39 cellular contexts compared by ENCODE assay signal in genomic region chr1:200636681-200637080, GRCh38. TPM values are rescaled to one million over a fixed set of nuclear protein-coding genes. Genes with fewer than 3 reads are reported as not detected.
"Had no signal": no experiment of that assay in that cellular context is flagged by ENCODE, and none has a peak within 500 bp of the region (broad histone marks: within the 10 kb centered on the region; RNA-seq: fewer than 3 reads in every experiment).

No MANE protein-coding gene starts in this region.

- H3K36me3 Mint-ChIP-seq: activated naive CD4-positive, alpha-beta T cell treated with anti-CD3 and anti-CD28 coated beads, Interleukin-2, amount 50 U/mL, for 72 hours; activated naive CD8-positive, alpha-beta T cell; activated naive CD8-positive, alpha-beta T cell treated with anti-CD3 and anti-CD28 coated beads for 36 hours had no signal

- H3K27ac ChIP-seq: adrenal gland, ascending aorta, body of pancreas, brain microvascular endothelial cell, breast epithelium, cardiac muscle cell, colonic mucosa had no signal

- H3K27ac Mint-ChIP-seq: activated naive CD4-positive, alpha-beta T cell treated with anti-CD3 and anti-CD28 coated beads for 36 hours; activated naive CD4-positive, alpha-beta T cell treated with anti-CD3 and anti-CD28 coated beads, Interleukin-2, amount 10 ng/mL, durations not matched to agents 7 days and 5 days; activated naive CD4-positive, alpha-beta T cell treated with anti-CD3 and anti-CD28 coated beads, Interleukin-2, amount 50 U/mL, for 24 hours; activated naive CD4-positive, alpha-beta T cell treated with anti-CD3 and anti-CD28 coated beads, Interleukin-2, amount 50 U/mL, for 72 hours; activated naive CD8-positive, alpha-beta T cell; activated naive CD8-positive, alpha-beta T cell treated with anti-CD3 and anti-CD28 coated beads for 36 hours; activated naive CD8-positive, alpha-beta T cell treated with anti-CD3 and anti-CD28 coated beads, Interleukin-2, amount 10 ng/mL, durations not matched to agents 7 days and 5 days; activated naive CD8-positive, alpha-beta T cell treated with anti-CD3 and anti-CD28 coated beads, Interleukin-2, amount 50 U/mL, for 24 hours; activated T-cell treated with anti-CD3 and anti-CD28 coated beads, Interleukin-2, amount 50 U/mL, for 72 hours; activated T-helper 1 cell treated with anti-CD3 and anti-CD28 coated beads, Interleukin-12 subunit alpha, Interleukin-12 subunit beta, Interleukin-2, Interleukin-4 antibody, amounts not matched to agents 30 ng/mL and 10 ng/mL and 1 ng/mL, durations not matched to agents 14 hours and 24 hours and 36 hours; activated T-helper 17 cell treated with anti-CD3 and anti-CD28 coated beads, Interleukin-2, amount 50 U/mL, for 72 hours; activated T-helper 2 cell treated with anti-CD3 and anti-CD28 coated beads, Interferon-gamma antibody, Interleukin-2, Interleukin-4, amounts not matched to agents 10 μg/mL and 5 μg/mL and 100 μg/mL, durations not matched to agents 14 hours and 24 hours and 36 hours; brain had no signal

- H3K9me3 Mint-ChIP-seq: activated naive CD4-positive, alpha-beta T cell treated with anti-CD3 and anti-CD28 coated beads for 36 hours; activated naive CD4-positive, alpha-beta T cell treated with anti-CD3 and anti-CD28 coated beads, Interleukin-2, amount 10 ng/mL, durations not matched to agents 7 days and 5 days; activated naive CD4-positive, alpha-beta T cell treated with anti-CD3 and anti-CD28 coated beads, Interleukin-2, amount 50 U/mL, for 24 hours; activated naive CD4-positive, alpha-beta T cell treated with anti-CD3 and anti-CD28 coated beads, Interleukin-2, amount 50 U/mL, for 72 hours; activated naive CD8-positive, alpha-beta T cell treated with anti-CD3 and anti-CD28 coated beads for 36 hours; activated naive CD8-positive, alpha-beta T cell treated with anti-CD3 and anti-CD28 coated beads, Interleukin-2, amount 10 ng/mL, durations not matched to agents 7 days and 5 days; activated naive CD8-positive, alpha-beta T cell treated with anti-CD3 and anti-CD28 coated beads, Interleukin-2, amount 50 U/mL, for 24 hours; activated T-cell treated with anti-CD3 and anti-CD28 coated beads, Interleukin-2, amount 50 U/mL, for 72 hours; activated T-helper 1 cell treated with anti-CD3 and anti-CD28 coated beads, Interleukin-12 subunit alpha, Interleukin-12 subunit beta, Interleukin-2, Interleukin-4 antibody, amounts not matched to agents 30 ng/mL and 10 ng/mL and 1 ng/mL, durations not matched to agents 14 hours and 24 hours and 36 hours; activated T-helper 17 cell treated with anti-CD3 and anti-CD28 coated beads, Interleukin-2, amount 50 U/mL, for 72 hours; activated T-helper 2 cell treated with anti-CD3 and anti-CD28 coated beads, Interferon-gamma antibody, Interleukin-2, Interleukin-4, amounts not matched to agents 10 μg/mL and 5 μg/mL and 100 μg/mL, durations not matched to agents 14 hours and 24 hours and 36 hours; brain; central memory CD8-positive, alpha-beta T cell had no signal

- H3K27me3 Mint-ChIP-seq: activated naive CD4-positive, alpha-beta T cell treated with anti-CD3 and anti-CD28 coated beads, Interleukin-2, amount 50 U/mL, for 24 hours; activated naive CD8-positive, alpha-beta T cell; activated naive CD8-positive, alpha-beta T cell treated with anti-CD3 and anti-CD28 coated beads for 36 hours; activated naive CD8-positive, alpha-beta T cell treated with anti-CD3 and anti-CD28 coated beads, Interleukin-2, amount 10 ng/mL, durations not matched to agents 7 days and 5 days; activated naive CD8-positive, alpha-beta T cell treated with anti-CD3 and anti-CD28 coated beads, Interleukin-2, amount 50 U/mL, for 24 hours; activated T-helper 17 cell treated with anti-CD3 and anti-CD28 coated beads, Interleukin-2, amount 50 U/mL, for 72 hours; central memory CD8-positive, alpha-beta T cell had no signal

- H3K4me3 ChIP-seq: adrenal gland, ascending aorta, body of pancreas, breast epithelium, cardiac muscle cell, colonic mucosa had no signal

- H3K4me1 Mint-ChIP-seq: activated naive CD4-positive, alpha-beta T cell treated with anti-CD3 and anti-CD28 coated beads, Interleukin-2, amount 10 ng/mL, durations not matched to agents 7 days and 5 days; central memory CD8-positive, alpha-beta T cell had no signal

- H3K9me3 ChIP-seq: adrenal gland, ascending aorta, body of pancreas, breast epithelium, colonic mucosa had no signal

- H3K4me3 Mint-ChIP-seq: activated naive CD4-positive, alpha-beta T cell treated with anti-CD3 and anti-CD28 coated beads for 36 hours; activated naive CD4-positive, alpha-beta T cell treated with anti-CD3 and anti-CD28 coated beads, Interleukin-2, amount 10 ng/mL, durations not matched to agents 7 days and 5 days; activated naive CD4-positive, alpha-beta T cell treated with anti-CD3 and anti-CD28 coated beads, Interleukin-2, amount 50 U/mL, for 24 hours; activated naive CD8-positive, alpha-beta T cell; activated naive CD8-positive, alpha-beta T cell treated with anti-CD3 and anti-CD28 coated beads for 36 hours; activated naive CD8-positive, alpha-beta T cell treated with anti-CD3 and anti-CD28 coated beads, Interleukin-2, amount 10 ng/mL, durations not matched to agents 7 days and 5 days; activated naive CD8-positive, alpha-beta T cell treated with anti-CD3 and anti-CD28 coated beads, Interleukin-2, amount 50 U/mL, for 24 hours; activated T-cell treated with anti-CD3 and anti-CD28 coated beads, Interleukin-2, amount 50 U/mL, for 72 hours; activated T-helper 1 cell treated with anti-CD3 and anti-CD28 coated beads, Interleukin-12 subunit alpha, Interleukin-12 subunit beta, Interleukin-2, Interleukin-4 antibody, amounts not matched to agents 30 ng/mL and 10 ng/mL and 1 ng/mL, durations not matched to agents 14 hours and 24 hours and 36 hours; activated T-helper 17 cell treated with anti-CD3 and anti-CD28 coated beads, Interleukin-2, amount 50 U/mL, for 72 hours; brain; central memory CD8-positive, alpha-beta T cell had no signal

- H3K27me3 ChIP-seq: adrenal gland, ascending aorta, body of pancreas, brain microvascular endothelial cell, breast epithelium, cardiac muscle cell, colonic mucosa had no signal

- DNase-seq: activated effector memory CD4-positive, alpha-beta T cell treated with anti-CD3 and anti-CD28 coated beads, Interleukin-2, amount 50 U/mL, for 16 hours; activated effector memory CD4-positive, alpha-beta T cell treated with Interleukin-2 at 50 U/mL for 16 hours; activated gamma-delta T cell; activated gamma-delta T cell treated with Interleukin-2 at 50 U/mL for 16 hours; activated naive CD4-positive, alpha-beta T cell; activated naive CD4-positive, alpha-beta T cell treated with anti-CD3 and anti-CD28 coated beads for 36 hours; activated naive CD4-positive, alpha-beta T cell treated with anti-CD3 and anti-CD28 coated beads, Interleukin-2, amount 10 ng/mL, durations not matched to agents 7 days and 5 days; activated naive CD4-positive, alpha-beta T cell treated with anti-CD3 and anti-CD28 coated beads, Interleukin-2, amount 50 U/mL, for 16 hours; activated naive CD4-positive, alpha-beta T cell treated with Interleukin-2 at 50 U/mL for 16 hours; activated naive CD8-positive, alpha-beta T cell treated with anti-CD3 and anti-CD28 coated beads for 36 hours; activated naive CD8-positive, alpha-beta T cell treated with anti-CD3 and anti-CD28 coated beads, Interleukin-2, amount 10 ng/mL, durations not matched to agents 7 days and 5 days; activated naive CD8-positive, alpha-beta T cell treated with anti-CD3 and anti-CD28 coated beads, Interleukin-2, amount 50 U/mL, for 24 hours; activated T-cell treated with anti-CD3 and anti-CD28 coated beads, Interleukin-2, amount 50 U/mL, for 48 hours; activated T-cell treated with anti-CD3 and anti-CD28 coated beads, Interleukin-2, amount 50 U/mL, for 72 hours; adrenal gland; amniotic stem cell; amygdala; anterior cingulate cortex; aorta; body of pancreas; brain microvascular endothelial cell; caudate nucleus; central memory CD4-positive, alpha-beta T cell; cerebellar nuclear complex; colonic mucosa had no signal

- H3K4me1 ChIP-seq: ascending aorta, breast epithelium, colonic mucosa had no signal

- ATAC-seq: activated naive CD4-positive, alpha-beta T cell treated with anti-CD3 and anti-CD28 coated beads, Interleukin-2, amount 50 U/mL, for 72 hours; activated naive CD8-positive, alpha-beta T cell treated with anti-CD3 and anti-CD28 coated beads, Interleukin-2, amount 50 U/mL, for 24 hours; activated T-cell treated with anti-CD3 and anti-CD28 coated beads, Interleukin-2, amount 50 U/mL, for 72 hours; activated T-helper 17 cell treated with anti-CD3 and anti-CD28 coated beads, Interleukin-2, amount 50 U/mL, for 72 hours; body of pancreas had no signal

- H3K36me3 ChIP-seq: adrenal gland, ascending aorta, brain microvascular endothelial cell, breast epithelium, cardiac muscle cell, colonic mucosa had no signal

- FAIRE-seq: astrocyte, bronchial epithelial cell, colon had no signal

RNA-seq across cellular contexts. Expression of gene KIF14, which starts 16.1 kb away (rescaled TPM):
- total RNA-seq: ascending aorta, body of pancreas had no signal
